Comparison of ENCODE assay signal across 8 cellular contexts in the genomic region with DNA sequence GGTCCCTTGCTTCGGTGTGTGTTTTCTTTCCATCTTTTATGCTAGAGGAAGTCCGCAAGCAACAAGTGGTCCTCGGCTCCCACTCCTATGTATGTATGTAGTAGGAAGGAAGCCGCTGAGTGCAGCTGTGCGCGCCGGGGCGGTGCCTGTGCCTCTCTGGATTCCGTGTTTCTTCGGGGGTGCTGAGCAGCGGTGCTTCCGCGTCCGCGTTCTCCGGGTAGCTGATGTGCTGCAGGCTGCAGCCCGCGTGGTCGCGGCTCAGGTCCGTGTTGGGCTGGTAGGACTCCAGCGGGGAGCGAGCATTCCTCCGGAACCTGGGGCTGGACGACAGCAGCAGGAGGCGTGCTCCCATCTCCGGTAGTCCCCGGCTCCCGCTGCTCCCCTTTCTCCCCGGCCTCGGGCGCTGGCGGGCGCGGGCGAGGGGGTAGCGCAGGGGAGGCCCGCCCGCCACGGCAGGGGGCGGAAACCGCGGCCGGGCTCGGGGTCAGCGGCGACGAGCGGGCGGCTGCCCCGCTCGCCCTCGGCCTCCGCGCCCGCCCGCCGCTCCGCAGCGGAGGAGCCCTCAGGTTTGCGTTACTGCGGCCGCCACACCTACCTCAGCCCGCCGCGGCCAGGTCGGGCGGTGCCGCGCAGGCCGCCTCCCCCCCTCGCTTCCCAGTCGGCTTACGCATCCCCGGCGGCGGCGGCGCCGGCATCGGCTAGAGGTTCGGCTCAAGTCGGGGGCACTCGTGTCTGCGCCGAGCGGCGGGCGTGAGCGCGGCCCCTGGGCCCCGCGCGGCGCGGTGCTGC. TPM values are rescaled to one million over a fixed set of nuclear protein-coding genes. Genes with fewer than 3 reads are reported as not detected.
DNase-seq lines count a peak whose midpoint lies in the region; ATAC-seq and TF ChIP-seq lines count a peak whose summit lies in the region.

No MANE protein-coding gene starts in this region.

- DNase-seq in DMS153 (lab: John Stamatoyannopoulos, UW) (peak; percentile 77), HS-27A (ENCODE audit: low read depth) (peak; percentile 20), RPMI7951 (ENCODE audit: low read depth) (peak; percentile 45), omental fat pad (ENCODE audit: low spot score) (peak; percentile 39), testis (peak; percentile 68)
- DNase-seq in activated effector memory CD4-positive, alpha-beta T cell treated with anti-CD3 and anti-CD28 coated beads, Interleukin-2, amount 50 U/mL, for 16 hours, result peak; percentile 89

- WGBS in gastroesophageal sphincter (ENCODE audit: low coverage in 1 of 2), 2 donors, result 3 to 6% methylated on average over 5 to 13 of the region's 96 CpGs
- 1% methylated on average over 24 to 37 of the region's 96 CpGs for WGBS in testis, 2 donors

- H3K4me1 ChIP-seq in gastroesophageal sphincter (peaks cover 0 to 65% (median 14%) of the 10 kb centered on the region in 3 donors), testis (peaks cover 7% of the 10 kb centered on the region)

- intact Hi-C loops in testis (cut with DNase I; ENCODE audit: low total_unique reads), result no loop called here

- no peaks in the 10 kb centered on the region for H3K9me3 ChIP-seq in gastroesophageal sphincter
- H3K9me3 ChIP-seq in testis, result no peaks in the 10 kb centered on the region

- peak in 2 of 4 experiments; percentile 16 to 18 for TF ChIP-seq CTCF in gastroesophageal sphincter (IDR thresholded peaks at IDR 0.05)
- no peak for TF ChIP-seq CTCF in omental fat pad (IDR thresholded peaks at IDR 0.05)
- no peak for TF ChIP-seq CTCF in testis (IDR thresholded peaks at IDR 0.05)

- no peak for TF ChIP-seq POLR2A in gastroesophageal sphincter (IDR thresholded peaks at IDR 0.05)
- TF ChIP-seq POLR2A in testis (IDR thresholded peaks at IDR 0.05), result no peak

- H3K27ac ChIP-seq in gastroesophageal sphincter, result peak overlapping the region; percentile 40 to 96 (median 92)
- H3K27ac ChIP-seq in testis, result peak overlapping the region; percentile 69 to 97

- H3K36me3 ChIP-seq in gastroesophageal sphincter (no peaks in the 10 kb centered on the region), testis (ENCODE audit: low read depth, missing control alignments) (no peaks in the 10 kb centered on the region)

- ATAC-seq in GM21367 (IDR thresholded peaks at IDR 0.05; ENCODE audit: unreplicated experiment) (peak; percentile 41), gastroesophageal sphincter (peak; percentile 72), omental fat pad (ENCODE audit: low FRiP score) (peak; percentile 84)

- no peak for TF ChIP-seq EP300 in gastroesophageal sphincter (IDR thresholded peaks at IDR 0.05)

- H3K4me3 ChIP-seq in gastroesophageal sphincter, result peak overlapping the region; percentile 52 to 83
- H3K4me3 ChIP-seq in testis, result peak overlapping the region; percentile 79 to 89

- H3K27me3 ChIP-seq in gastroesophageal sphincter (no peaks in the 10 kb centered on the region), testis (no peaks in the 10 kb centered on the region)

RNA-seq across cellular contexts. Expression of a gene that starts 0.5 kb away (rescaled TPM):
- total RNA-seq in RPMI7951 (2014; rRNA removed; shearing (Covaris generic)), result 0.10 and 0.12 TPM in 2 replicates
- total RNA-seq in gastroesophageal sphincter (1 to 10 TPM; 1.1 to 3.5 (median 2.3) TPM), omental fat pad (1 to 10 TPM in 2 of 4 donors, under 1 TPM in 2; 0.44 to 5.4 (median 1.3) TPM), testis (1 to 10 TPM; 3.7 to 5.3 TPM)
- 2.9 TPM for polyA plus RNA-seq in testis (ENCODE audit: insufficient read depth, low read depth, low replicate concordance)

RNA-seq across cellular contexts. Expression of a gene that starts 0.7 kb away (rescaled TPM):
- 0.29 and 3.1 TPM in 2 replicates for total RNA-seq in RPMI7951 (2014; rRNA removed; shearing (Covaris generic))
- total RNA-seq in gastroesophageal sphincter, result 10 to 100 TPM in 1 of 4 donors, 1 to 10 TPM in 3; 8.4 to 12.5 (median 9.7) TPM
- 10 to 100 TPM in 1 of 4 donors, 1 to 10 TPM in 3; 5.9 to 19.4 (median 6.8) TPM for total RNA-seq in omental fat pad
- total RNA-seq in testis, result 10 to 100 TPM; 26.3 to 27.7 TPM
- polyA plus RNA-seq in testis (ENCODE audit: insufficient read depth, low read depth, low replicate concordance), result 13.3 TPM

Comparison
In these comparisons a context has a peak if more than half of its experiments do, and no peak if none do; other contexts are left out.
1. Peak in every context shown above with its lines: DNase-seq, ATAC-seq, H3K4me3 ChIP-seq and H3K27ac ChIP-seq.
2. DNase-seq: peak in every context shown above with its lines; median percentile 89 in activated effector memory CD4-positive, alpha-beta T cell treated with anti-CD3 and anti-CD28 coated beads, Interleukin-2, amount 50 U/mL, for 16 hours; 77 in DMS153; 68 in testis; 45 in RPMI7951; 39 in omental fat pad; 20 in HS-27A.